ENCODE assay signal across 12 cellular contexts in genomic region chr12:6573001-6573400, GRCh38. TPM values are rescaled to one million over a fixed set of nuclear protein-coding genes. Genes with fewer than 3 reads are reported as not detected.
A peak's percentile ranks its signal among the peaks of the same experiment; 100 is the strongest.
DNase-seq lines count a peak whose midpoint lies in the region; ATAC-seq and TF ChIP-seq lines count a peak whose summit lies in the region.
"Had no signal": no experiment of that assay in that cellular context is flagged by ENCODE, and none has a peak within 500 bp of the region (broad histone marks: within the 10 kb centered on the region; RNA-seq: fewer than 3 reads in every experiment).

No MANE protein-coding gene starts in this region.

- peaks cover 20% of the 10 kb centered on the region for H3K4me1 ChIP-seq in CD4-positive, alpha-beta memory T cell (ENCODE audit: insufficient read depth, low read length)

- no peaks in the 10 kb centered on the region for H3K9me3 ChIP-seq in CD4-positive, alpha-beta memory T cell (ENCODE audit: control insufficient read depth in 1 of 2, low read length in 2 of 2)

- H3K4me1 Mint-ChIP-seq in activated T-cell treated with anti-CD3 and anti-CD28 coated beads, Interleukin-2, amount 50 U/mL, for 72 hours (ENCODE audit: low read depth), result peaks cover 53% of the 10 kb centered on the region
- H3K4me1 Mint-ChIP-seq in activated T-cell treated with anti-CD3 and anti-CD28 coated beads, Interleukin-2, amount 50 U/mL, for 4 hours (ENCODE audit: low read depth), result peaks cover 29% of the 10 kb centered on the region
- H3K4me1 Mint-ChIP-seq in CD4-positive, alpha-beta memory T cell, result peaks cover 9 to 26% (median 16%) of the 10 kb centered on the region in 4 donors
- peaks cover 12% of the 10 kb centered on the region for H3K4me1 Mint-ChIP-seq in neural crest cell

- POLR2A ChIA-PET in CD4-positive, alpha-beta memory T cell (lab: Charles Lee; ENCODE audit: partially characterized antibody), result interaction anchor here (0.6 to 1.2 kb wide), 4 partner anchors 20 to 104 kb away, joined by 3 to 5 read pairs (median 3); no protein-coding TSS in a partner anchor

- CTCF ChIA-PET in CD4-positive, alpha-beta memory T cell (lab: Charles Lee; ENCODE audit: partially characterized antibody), result interaction anchor here (1.0 to 4.0 kb wide), 3 partner anchors 10 to 31 kb away, joined by 3 to 15 read pairs (median 6); no protein-coding TSS in a partner anchor

- no peaks in the 10 kb centered on the region for H3K9me3 Mint-ChIP-seq in activated T-cell treated with anti-CD3 and anti-CD28 coated beads, Interleukin-2, amount 50 U/mL, for 72 hours
- H3K9me3 Mint-ChIP-seq in activated T-cell treated with anti-CD3 and anti-CD28 coated beads, Interleukin-2, amount 50 U/mL, for 4 hours, result no peaks in the 10 kb centered on the region
- no peaks in the 10 kb centered on the region for H3K9me3 Mint-ChIP-seq in CD4-positive, alpha-beta memory T cell
- no peaks in the 10 kb centered on the region for H3K9me3 Mint-ChIP-seq in neural crest cell

- intact Hi-C loops in CD4-positive, alpha-beta memory T cell (cut with micrococcal nuclease), result no loop called here

- no peak overlapping the region for H3K4me3 ChIP-seq in CD4-positive, alpha-beta memory T cell (ENCODE audit: low read length in 2 of 2)

- DNase-seq in activated T-cell treated with anti-CD3 and anti-CD28 coated beads, Interleukin-2, amount 50 U/mL, for 72 hours, result no peak
- DNase-seq in activated T-cell treated with anti-CD3 and anti-CD28 coated beads, Interleukin-2, amount 50 U/mL, for 4 hours, result no peak
- no peak for DNase-seq in CD4-positive, alpha-beta memory T cell
- DNase-seq in DMS79 treated with DMSO at 0.1 percent for 48 hours (lab: John Stamatoyannopoulos, UW), result peak; percentile 39
- DNase-seq in neural crest cell (ENCODE audit: low read depth, low spot score), result no peak
- no peak for DNase-seq in NCI-H146 treated with DMSO at 0.1 percent for 48 hours (lab: John Stamatoyannopoulos, UW; ENCODE audit: unreplicated experiment)
- DNase-seq in NCI-H2227 (lab: John Stamatoyannopoulos, UW; ENCODE audit: unreplicated experiment), result no peak
- DNase-seq: NCI-H1105, NCI-H187, NCI-H446, NCI-H774, PC-3 had no signal

- no peak overlapping the region for H3K4me3 Mint-ChIP-seq in activated T-cell treated with anti-CD3 and anti-CD28 coated beads, Interleukin-2, amount 50 U/mL, for 72 hours
- no peak overlapping the region for H3K4me3 Mint-ChIP-seq in activated T-cell treated with anti-CD3 and anti-CD28 coated beads, Interleukin-2, amount 50 U/mL, for 4 hours
- no peak overlapping the region for H3K4me3 Mint-ChIP-seq in CD4-positive, alpha-beta memory T cell
- H3K4me3 Mint-ChIP-seq in neural crest cell, result peak overlapping the region; percentile 10

- no peaks in the 10 kb centered on the region for H3K27me3 Mint-ChIP-seq in activated T-cell treated with anti-CD3 and anti-CD28 coated beads, Interleukin-2, amount 50 U/mL, for 72 hours (ENCODE audit: low read depth)
- no peaks in the 10 kb centered on the region for H3K27me3 Mint-ChIP-seq in activated T-cell treated with anti-CD3 and anti-CD28 coated beads, Interleukin-2, amount 50 U/mL, for 4 hours (ENCODE audit: low read depth)
- H3K27me3 Mint-ChIP-seq in CD4-positive, alpha-beta memory T cell, result no peaks in the 10 kb centered on the region
- peaks cover 2% of the 10 kb centered on the region for H3K27me3 Mint-ChIP-seq in neural crest cell (ENCODE audit: low read depth)

- TF ChIP-seq CTCF in neural crest cell (conservative IDR thresholded peaks at IDR 0.05), result no peak

- H3K36me3 Mint-ChIP-seq in activated T-cell treated with anti-CD3 and anti-CD28 coated beads, Interleukin-2, amount 50 U/mL, for 72 hours (ENCODE audit: insufficient read depth in 2 of 2), result peaks cover 22 to 39% of the 10 kb centered on the region in 2 donors
- peaks cover 57% of the 10 kb centered on the region for H3K36me3 Mint-ChIP-seq in activated T-cell treated with anti-CD3 and anti-CD28 coated beads, Interleukin-2, amount 50 U/mL, for 4 hours (ENCODE audit: insufficient read depth)
- H3K36me3 Mint-ChIP-seq in CD4-positive, alpha-beta memory T cell, result peaks cover 46 to 70% of the 10 kb centered on the region in 2 donors
- peaks cover 42% of the 10 kb centered on the region for H3K36me3 Mint-ChIP-seq in neural crest cell (ENCODE audit: low read depth)

- H3K36me3 ChIP-seq in CD4-positive, alpha-beta memory T cell (ENCODE audit: insufficient read depth, low read length), result peaks cover 51% of the 10 kb centered on the region

- H3K27ac Mint-ChIP-seq in activated T-cell treated with anti-CD3 and anti-CD28 coated beads, Interleukin-2, amount 50 U/mL, for 72 hours, result peak overlapping the region; percentile 1
- peak overlapping the region in 6 of 7 donors; percentile 24 to 81 (median 50) for H3K27ac Mint-ChIP-seq in CD4-positive, alpha-beta memory T cell
- no peak overlapping the region for H3K27ac Mint-ChIP-seq in neural crest cell (ENCODE audit: unreplicated experiment)

- no peak overlapping the region for H3K27ac ChIP-seq in CD4-positive, alpha-beta memory T cell (ENCODE audit: low read depth, low read length)

- no peak for ATAC-seq in activated T-cell treated with anti-CD3 and anti-CD28 coated beads, Interleukin-2, amount 50 U/mL, for 72 hours (replicated peaks in 1 of 2)
- ATAC-seq in activated T-cell treated with anti-CD3 and anti-CD28 coated beads, Interleukin-2, amount 50 U/mL, for 4 hours, result no peak
- ATAC-seq: PC-3 had no signal

- no peaks in the 10 kb centered on the region for H3K27me3 ChIP-seq in CD4-positive, alpha-beta memory T cell (ENCODE audit: insufficient read depth, low read length)

RNA-seq across cellular contexts. Expression of gene NOP2, which starts 4.9 kb away (rescaled TPM):
- total RNA-seq in activated T-cell treated with anti-CD3 and anti-CD28 coated beads, Interleukin-2, amount 50 U/mL, for 72 hours, result 10 to 100 TPM; 76.9 to 89.8 TPM
- 100 to 1,000 TPM; 267 to 300 (median 270) TPM for total RNA-seq in activated T-cell treated with anti-CD3 and anti-CD28 coated beads, Interleukin-2, amount 50 U/mL, for 4 hours
- 10 to 100 TPM; 87.6 to 87.7 TPM for total RNA-seq in CD4-positive, alpha-beta memory T cell
- polyA plus RNA-seq in CD4-positive, alpha-beta memory T cell, result 10 to 100 TPM; 15.5 to 43.2 TPM
- total RNA-seq in neural crest cell, result 73.3 and 75.1 TPM in 2 replicates

RNA-seq across cellular contexts. Expression of gene IFFO1, which starts 17.2 kb away (rescaled TPM):
- 10 to 100 TPM; 14.2 to 17.0 TPM for total RNA-seq in activated T-cell treated with anti-CD3 and anti-CD28 coated beads, Interleukin-2, amount 50 U/mL, for 72 hours
- total RNA-seq in activated T-cell treated with anti-CD3 and anti-CD28 coated beads, Interleukin-2, amount 50 U/mL, for 4 hours, result 10 to 100 TPM in 1 of 3 donors, 1 to 10 TPM in 2; 8.5 to 10.2 (median 9.8) TPM
- total RNA-seq in CD4-positive, alpha-beta memory T cell, result 10 to 100 TPM; 58.7 to 60.4 TPM
- 10 to 100 TPM in 1 of 2 donors, 1 to 10 TPM in 1; 3.7 to 12.5 TPM for polyA plus RNA-seq in CD4-positive, alpha-beta memory T cell
- total RNA-seq in neural crest cell, result 27.2 and 28.9 TPM in 2 replicates

RNA-seq across cellular contexts. Expression of gene CHD4, which starts 34.2 kb away (rescaled TPM):
- 100 to 1,000 TPM; 292 to 299 TPM for total RNA-seq in activated T-cell treated with anti-CD3 and anti-CD28 coated beads, Interleukin-2, amount 50 U/mL, for 72 hours
- 100 to 1,000 TPM; 311 to 336 (median 332) TPM for total RNA-seq in activated T-cell treated with anti-CD3 and anti-CD28 coated beads, Interleukin-2, amount 50 U/mL, for 4 hours
- total RNA-seq in CD4-positive, alpha-beta memory T cell, result 100 to 1,000 TPM; 246 to 255 TPM
- 10 to 100 TPM; 13.3 to 64.6 TPM for polyA plus RNA-seq in CD4-positive, alpha-beta memory T cell
- 476 and 492 TPM in 2 replicates for total RNA-seq in neural crest cell

RNA-seq across cellular contexts. Expression of gene GAPDH, which starts 38.7 kb away (rescaled TPM):
- total RNA-seq in activated T-cell treated with anti-CD3 and anti-CD28 coated beads, Interleukin-2, amount 50 U/mL, for 72 hours, result 1,000 to 10,000 TPM; 4,101 to 4,234 TPM
- 1,000 to 10,000 TPM; 4,635 to 5,387 (median 5,019) TPM for total RNA-seq in activated T-cell treated with anti-CD3 and anti-CD28 coated beads, Interleukin-2, amount 50 U/mL, for 4 hours
- total RNA-seq in CD4-positive, alpha-beta memory T cell, result 100 to 1,000 TPM; 474 to 495 TPM
- polyA plus RNA-seq in CD4-positive, alpha-beta memory T cell, result 1,000 to 10,000 TPM; 1,831 to 2,185 TPM
- 3,867 and 3,984 TPM in 2 replicates for total RNA-seq in neural crest cell
